6 cellular contexts compared by ENCODE assay signal in genomic region chr22:32876516-32876915, GRCh38.
"Had no signal": no experiment of that assay in that cellular context is flagged by ENCODE, and none has a peak within 500 bp of the region (broad histone marks: within the 10 kb centered on the region; RNA-seq: fewer than 3 reads in every experiment).

No MANE protein-coding gene starts in this region.

- DNase-seq: IMR-90, KBM-7, KG1 had no signal

- ATAC-seq: HepG2, K562 had no signal

- H3K27ac Mint-ChIP-seq: IgD-negative memory B cell had no signal
